Comparison of ENCODE assay signal across 26 cellular contexts in genomic region chr1:29454616-29455380, GRCh38.
DNase-seq lines count a peak whose midpoint lies in the region; ATAC-seq, FAIRE-seq and TF ChIP-seq lines count a peak whose summit lies in the region.
"Had no signal": no experiment of that assay in that cellular context is flagged by ENCODE, and none has a peak within 500 bp of the region (broad histone marks: within the 10 kb centered on the region; RNA-seq: fewer than 3 reads in every experiment).

No MANE protein-coding gene starts in this region.

- 73% methylated on average over 13 of the region's 13 CpGs; no CpG with 5 or more reads in 1 of the 2 experiments for WGBS in H1 (ENCODE audit: extremely low coverage in 1 of 2, insufficient coverage in 1 of 2, insufficient read length in 1 of 2, insufficient replicate concordance in 2 of 2, low coverage in 1 of 2, low lambda C conversion rate in 2 of 2, missing lambda C conversion rate in 1 of 2), 2 experiments

- H3K9ac ChIP-seq in H1 (replicated peaks in 1 of 4; ENCODE audit: extremely low read depth in 1 of 4, low read depth in 3 of 4, low read length in 3 of 4) = no peak overlapping the region

- H3K27ac ChIP-seq in H1 (ENCODE audit: low read depth, low read length) (no peak overlapping the region), tibial artery (no peak overlapping the region)
- H3K27ac ChIP-seq: SJSA1 had no signal

- H3K4me3 ChIP-seq in GM12864 (ENCODE audit: low read depth, low read length) (no peak overlapping the region), H7 (ENCODE audit: insufficient read depth, low read depth, low read length) (no peak overlapping the region), H1 (ENCODE audit: extremely low read depth in 1 of 4, insufficient read depth in 2 of 4, low read depth in 3 of 4, low read length in 4 of 4) (no peak overlapping the region), tibial artery (no peak overlapping the region)
- H3K4me3 ChIP-seq: HAP-1, SJSA1 had no signal

- TF ChIP-seq POLR2A in H1 (IDR thresholded peaks at IDR 0.05; ENCODE audit: control extremely low read depth in 1 of 2, low read depth in 2 of 2, low read length in 2 of 2) = no peak

- no peak overlapping the region for H2BK12ac ChIP-seq in H1 (ENCODE audit: low read depth, low read length)

- H2BK5ac ChIP-seq in H1 (ENCODE audit: low read depth, low read length) = no peak overlapping the region

- no peak overlapping the region for H3K23ac ChIP-seq in H1 (ENCODE audit: insufficient read length)

- no peak overlapping the region for H3K4me2 ChIP-seq in H1 (ENCODE audit: insufficient read depth in 1 of 2, low read depth in 2 of 2, low read length in 2 of 2)

- H2AFZ ChIP-seq in H1 (ENCODE audit: low read length) = no peak overlapping the region

- H3K27me3 ChIP-seq in H7 (ENCODE audit: control insufficient read depth, insufficient read depth, low read length) (no peaks in the 10 kb centered on the region), H1 (replicated peaks in 1 of 4; ENCODE audit: control insufficient read depth in 3 of 4, extremely low read depth in 1 of 4, insufficient read depth in 3 of 4, low read length in 3 of 4) (no peaks in the 10 kb centered on the region), tibial artery (peaks cover 0 to 51% of the 10 kb centered on the region in 2 donors)
- H3K27me3 ChIP-seq: SJSA1 had no signal

- no peak for ATAC-seq in stimulated activated naive CD8-positive, alpha-beta T cell treated with anti-CD3 and anti-CD28 coated beads, Interleukin-15, amount 100 ng/mL, for 72 hours

- H3K4me1 ChIP-seq in H1 (replicated peaks in 1 of 4; ENCODE audit: control insufficient read depth in 3 of 4, insufficient read depth in 4 of 4, low read length in 3 of 4) (peaks cover 0 to 14% (median 5%) of the 10 kb centered on the region in 4 experiments; a peak in 6 of 7 replicates), tibial artery (no peaks in the 10 kb centered on the region)
- H3K4me1 ChIP-seq: HAP-1, SJSA1 had no signal

- H3K56ac ChIP-seq in H1 (replicated peaks; ENCODE audit: insufficient read length, low read depth, low read length) = no peak overlapping the region

- peak overlapping the region; percentile 76 for H4K91ac ChIP-seq in H1 (replicated peaks; ENCODE audit: insufficient read length, low read length)

- H2BK15ac ChIP-seq in H1 (ENCODE audit: low read length) = peak overlapping the region; percentile 95; the same call in 1 of the 2 replicates

- no peak for FAIRE-seq in H1 (lab: Jason Lieb, UNC)
- FAIRE-seq: GM18507 had no signal

- H3K23me2 ChIP-seq in H1 (ENCODE audit: low read depth, low read length) = no peaks in the 10 kb centered on the region

- CTCF ChIA-PET in H1 (lab: Charles Lee; ENCODE audit: partially characterized antibody) = interaction anchor here (0.6 to 2.7 kb wide), 9 partner anchors 10 to 209 kb away, joined by 3 to 13 read pairs (median 3); no protein-coding TSS in a partner anchor

- H4K5ac ChIP-seq in H1 (ENCODE audit: insufficient read length, low read depth, low read length) = no peak overlapping the region

- H3K27me3 Mint-ChIP-seq in stimulated activated naive CD8-positive, alpha-beta T cell treated with anti-CD3 and anti-CD28 coated beads, Interleukin-15, amount 100 ng/mL, for 72 hours = peaks cover 21% of the 10 kb centered on the region

- H3K36me3 ChIP-seq in H7 (replicated peaks; ENCODE audit: control insufficient read depth, insufficient read depth, low read length) (no peaks in the 10 kb centered on the region), H1 (ENCODE audit: control insufficient read depth in 2 of 4, insufficient read depth in 4 of 4, low read length in 3 of 4) (no peaks in the 10 kb centered on the region), tibial artery (no peaks in the 10 kb centered on the region)
- H3K36me3 ChIP-seq: HAP-1, SJSA1 had no signal

- TF ChIP-seq RAD21 in H1 (IDR thresholded peaks at IDR 0.05 in 1 of 2, conservative IDR thresholded peaks at IDR 0.05 in 1 of 2; ENCODE audit: low read depth in 2 of 2, low read length in 2 of 2) = no peak; a peak in 1 of 4 replicates

- TF ChIP-seq CTCF in GM12864 (IDR thresholded peaks at IDR 0.05; ENCODE audit: low read depth, low read length, missing control alignments) (peak; percentile 3), H1 (IDR thresholded peaks at IDR 0.05; ENCODE audit: control extremely low read depth in 1 of 3, insufficient read depth in 1 of 3, low read depth in 1 of 3, low read length in 3 of 3) (peak in 2 of 3 experiments; percentile 8 to 11; a peak in 2 of 4 replicates), tibial artery (IDR thresholded peaks at IDR 0.05) (no peak)

- no peaks in the 10 kb centered on the region for H4K20me1 ChIP-seq in H1 (replicated peaks in 1 of 2; ENCODE audit: control insufficient read depth in 1 of 2, insufficient read depth in 2 of 2, low read length in 2 of 2)

- H2BK120ac ChIP-seq in H1 (replicated peaks; ENCODE audit: low read depth, low read length) = no peak overlapping the region

- 0 out of 2 replicates have a peak overlapping the region, but pooled peaks have one; percentile 32 for H2BK20ac ChIP-seq in H1 (ENCODE audit: low read length)

- H2AK5ac ChIP-seq in H1 (ENCODE audit: low read depth, low read length) = 0 out of 2 replicates have a peak overlapping the region, but pooled peaks have one; percentile 53

- H4K8ac ChIP-seq in H1 (ENCODE audit: extremely low read depth, insufficient read depth, low read length) = peak overlapping the region; percentile 12; the same call in 1 of the 2 replicates

- H3K79me1 ChIP-seq in H1 (ENCODE audit: low read depth, low read length) = no peaks in the 10 kb centered on the region

- POLR2A ChIA-PET in H1 (lab: Charles Lee; ENCODE audit: partially characterized antibody) = no interaction called here

- no peaks in the 10 kb centered on the region for H3K79me2 ChIP-seq in H1 (ENCODE audit: control insufficient read depth in 1 of 2, insufficient read depth in 2 of 2, low read length in 2 of 2)

- no peak overlapping the region for H3K4ac ChIP-seq in H1 (replicated peaks; ENCODE audit: insufficient read length, low read depth, low read length)

- intact Hi-C loops in tibial artery (cut with DNase I; ENCODE audit: low total_unique reads) = no loop called here

- H3K18ac ChIP-seq in H1 (ENCODE audit: extremely low read depth, low read length) = no peak overlapping the region

- H3K9me3 Mint-ChIP-seq in stimulated activated naive CD8-positive, alpha-beta T cell treated with anti-CD3 and anti-CD28 coated beads, Interleukin-15, amount 100 ng/mL, for 72 hours = peaks cover 5 to 11% of the 10 kb centered on the region in 2 donors

- no peak overlapping the region for H3K4me3 Mint-ChIP-seq in stimulated activated naive CD8-positive, alpha-beta T cell treated with anti-CD3 and anti-CD28 coated beads, Interleukin-15, amount 100 ng/mL, for 72 hours
- H3K4me3 Mint-ChIP-seq: CD4-positive, alpha-beta memory T cell had no signal

- no peak overlapping the region for H3K27ac Mint-ChIP-seq in stimulated activated naive CD8-positive, alpha-beta T cell treated with anti-CD3 and anti-CD28 coated beads, Interleukin-15, amount 100 ng/mL, for 72 hours
- H3K27ac Mint-ChIP-seq: CD4-positive, alpha-beta memory T cell had no signal

- H3K9me3 ChIP-seq in H1 (ENCODE audit: insufficient read depth in 2 of 2, low read depth in 1 of 2, low read length in 1 of 2) (0 out of 4 replicates have a peak, but pooled peaks cover 0 to 4% of the 10 kb centered on the region in 2 experiments), tibial artery (no peaks in the 10 kb centered on the region)
- H3K9me3 ChIP-seq: HAP-1, SJSA1 had no signal

- no peaks in the 10 kb centered on the region for H3K4me1 Mint-ChIP-seq in stimulated activated naive CD8-positive, alpha-beta T cell treated with anti-CD3 and anti-CD28 coated beads, Interleukin-15, amount 100 ng/mL, for 72 hours
- H3K4me1 Mint-ChIP-seq: CD4-positive, alpha-beta memory T cell had no signal

- TF ChIP-seq EP300 in H1 (IDR thresholded peaks at IDR 0.05; ENCODE audit: borderline replicate concordance in 1 of 2, low read depth in 2 of 2, low read length in 2 of 2) = no peak

- H3K14ac ChIP-seq in H1 (ENCODE audit: insufficient read length) = no peak overlapping the region

- DNase-seq in GM12864 (ENCODE audit: low read depth) (no peak), H7 (peak; percentile 29), H1 (ENCODE audit: low read depth in 1 of 2, low spot score in 2 of 2) (no peak), tibial artery (peak; percentile 12 to 57), HuH-7.5 (ENCODE audit: low spot score) (no peak)
- DNase-seq in stimulated activated naive CD8-positive, alpha-beta T cell treated with anti-CD3 and anti-CD28 coated beads, Interleukin-15, amount 100 ng/mL, for 72 hours = no peak
- DNase-seq in stimulated activated CD4-positive, alpha-beta T cell treated with anti-CD3 and anti-CD28 coated beads, Interleukin-2, amount 100 ng/mL, for 48 hours = no peak
- DNase-seq: C1 segment of cervical spinal cord; CD4-positive, alpha-beta memory T cell; COR-L47; DMS79; EL; GF-D8; IMR-90; KG1; MM.1S; NCI-H2029 treated with DMSO at 0.1 percent for 48 hours; NCI-H446 treated with DMSO at 0.1 percent for 48 hours; NCI-H526; NCI-H82; NK-92 treated with Interleukin-12 subunit alpha and Interleukin-12 subunit beta, amount 100 ng/mL, for 24 hours; Right ventricle myocardium superior; RPMI8226 had no signal

TF ChIP-seq in H1, 55 proteins besides CTCF, POLR2A, EP300 and RAD21:
- no peak for TF ChIP-seq FOSL1 (IDR thresholded peaks at IDR 0.05; ENCODE audit: insufficient read depth, low read depth, low read length)
TF ChIP-seq in H1: peak in this region for 0.

Comparison
In these comparisons a context has a peak if more than half of its experiments do, and no peak if none do; other contexts are left out.
1. DNase-seq: peak in H7 (single experiment) and tibial artery (2 of 2); none in GM12864 (single experiment), H1 (0 of 2), HuH-7.5 (single experiment), stimulated activated naive CD8-positive, alpha-beta T cell treated with anti-CD3 and anti-CD28 coated beads, Interleukin-15, amount 100 ng/mL, for 72 hours (0 of 2) and stimulated activated CD4-positive, alpha-beta T cell treated with anti-CD3 and anti-CD28 coated beads, Interleukin-2, amount 100 ng/mL, for 48 hours (0 of 2).
2. CTCF ChIP-seq: peak in GM12864 (single experiment) and H1 (2 of 3); none in tibial artery (0 of 2).